8 cellular contexts compared by ENCODE assay signal in genomic region chrX:70289793-70290770, GRCh38. TPM values are rescaled to one million over a fixed set of nuclear protein-coding genes. Genes with fewer than 3 reads are reported as not detected.
DNase-seq lines count a peak whose midpoint lies in the region; TF ChIP-seq lines count a peak whose summit lies in the region.

Gene KIF4A (plus strand): TSS chrX:70290104. CDS start chrX:70290459, 355 bp downstream.
Gene PDZD11 (minus strand): TSS chrX:70289927. CDS start chrX:70289341, 586 bp downstream.

- TF ChIP-seq CTCF in neutrophil (IDR thresholded peaks at IDR 0.05): no peak

- DNase-seq in GOT3 (lab: John Stamatoyannopoulos, UW) (peak; percentile 34), LHCN-M2 (ENCODE audit: low read depth) (peak; percentile 79), SJCRH30 (peak; percentile 89 to 90), foreskin melanocyte (peak; percentile 81), substantia nigra (lab: John Stamatoyannopoulos, UW) (peak in 48 of 49 donors; percentile 0 to 78 (median 46))
- peak; percentile 64 for DNase-seq in activated gamma-delta T cell treated with anti-CD3 and anti-CD28 coated beads, Interleukin-2, amount 50 U/mL, for 16 hours (ENCODE audit: low read depth)

- H3K27me3 ChIP-seq in SJCRH30: no peaks in the 10 kb centered on the region
- H3K27me3 ChIP-seq in neutrophil: no peaks in the 10 kb centered on the region

- H3K9ac ChIP-seq in ES-I3 (ENCODE audit: low read depth, low read length): peak within 1 kb of the TSS; percentile 68

- H3K27ac ChIP-seq in SJCRH30 (peak within 1 kb of the TSS; percentile 81), neutrophil (peak within 1 kb of the TSS; percentile 58), substantia nigra (ENCODE audit: low read depth, low read length, poor library complexity, severe bottlenecking) (no peak within 1 kb of the TSS)

- H3K36me3 ChIP-seq in ES-I3 (ENCODE audit: insufficient read depth, low read length): peaks cover 9% of the 10 kb centered on the region; the same call in 1 of the 2 replicates
- H3K36me3 ChIP-seq in SJCRH30: peaks cover 17% of the 10 kb centered on the region
- peaks cover 16% of the 10 kb centered on the region for H3K36me3 ChIP-seq in neutrophil

- H3K4me1 ChIP-seq in ES-I3 (ENCODE audit: insufficient read depth, low read length): no peaks in the 10 kb centered on the region
- no peaks in the 10 kb centered on the region for H3K4me1 ChIP-seq in SJCRH30
- peaks cover 9 to 16% of the 10 kb centered on the region in 2 experiments for H3K4me1 ChIP-seq in neutrophil (ENCODE audit: control insufficient read depth in 1 of 2, insufficient read depth in 1 of 2, low read depth in 1 of 2, low read length in 1 of 2)

- H3K4me3 ChIP-seq in SJCRH30: peak within 1 kb of the TSS; percentile 75
- H3K4me3 ChIP-seq in neutrophil (ENCODE audit: low read depth in 1 of 2, low read length in 1 of 2): peak within 1 kb of the TSS; percentile 61 to 65

- H3K9me3 ChIP-seq in ES-I3 (ENCODE audit: control insufficient read depth, insufficient read depth, low read length) (no peaks in the 10 kb centered on the region), SJCRH30 (replicated peaks) (no peaks in the 10 kb centered on the region), neutrophil (no peaks in the 10 kb centered on the region)

RNA-seq across cellular contexts. Expression of gene KIF4A, which starts in this region (rescaled TPM):
- 38.9 and 42.1 TPM in 2 replicates for total RNA-seq in LHCN-M2 (2014; rRNA removed)
- 18.0 TPM for polyA plus RNA-seq in LHCN-M2 (2012)
- 60.9 and 63.1 TPM in 2 replicates for total RNA-seq in SJCRH30 (2014; rRNA removed; shearing (Covaris generic))

RNA-seq across cellular contexts. Expression of gene PDZD11, which starts in this region (rescaled TPM):
- total RNA-seq in LHCN-M2 (2014; rRNA removed): 83.5 and 84.9 TPM in 2 replicates
- 168 TPM for polyA plus RNA-seq in LHCN-M2 (2012)
- total RNA-seq in SJCRH30 (2014; rRNA removed; shearing (Covaris generic)): 86.5 and 91.6 TPM in 2 replicates

Comparison
In these comparisons a context has a peak if more than half of its experiments do, and no peak if none do; other contexts are left out.
1. DNase-seq: peak in every context shown above with its lines; median percentile 90 in SJCRH30; 81 in foreskin melanocyte; 79 in LHCN-M2; 64 in activated gamma-delta T cell treated with anti-CD3 and anti-CD28 coated beads, Interleukin-2, amount 50 U/mL, for 16 hours; 46 in substantia nigra; 34 in GOT3.